Comparison of ENCODE assay signal across 8 cellular contexts in genomic region chr1:28235746-28236655, GRCh38. TPM values are rescaled to one million over a fixed set of nuclear protein-coding genes. Genes with fewer than 3 reads are reported as not detected.
DNase-seq lines count a peak whose midpoint lies in the region; ATAC-seq and TF ChIP-seq lines count a peak whose summit lies in the region.

Gene ATP5IF1, plus strand, starts transcription at chr1:28236124. Its CDS starts 60 bp downstream, at chr1:28236184.

- no peaks in the 10 kb centered on the region for H3K27me3 ChIP-seq in thymus (ENCODE audit: control insufficient read depth, insufficient read depth)

- ATAC-seq in HG02642 (IDR thresholded peaks at IDR 0.05; ENCODE audit: poor library complexity, unreplicated experiment), result peak; percentile 91

- TF ChIP-seq POLR2A in GM10847 (IDR thresholded peaks at IDR 0.05; ENCODE audit: extremely low read depth, insufficient read length), result peak; percentile 97

- peak within 1 kb of the TSS; percentile 90 for H3K27ac ChIP-seq in thymus (ENCODE audit: low read depth)

- no peak for TF ChIP-seq CTCF in glutamatergic neuron (IDR thresholded peaks at IDR 0.05; ENCODE audit: partially characterized antibody, unreplicated experiment)
- no peak for TF ChIP-seq CTCF in osteocyte (IDR thresholded peaks at IDR 0.05)

- H3K27ac Mint-ChIP-seq in activated naive CD8-positive, alpha-beta T cell treated with anti-CD3 and anti-CD28 coated beads for 36 hours, result no peak within 1 kb of the TSS
- H3K27ac Mint-ChIP-seq in glutamatergic neuron (ENCODE audit: unreplicated experiment), result no peak within 1 kb of the TSS
- H3K27ac Mint-ChIP-seq in osteocyte (ENCODE audit: unreplicated experiment), result no peak within 1 kb of the TSS

- no peaks in the 10 kb centered on the region for H3K36me3 ChIP-seq in thymus (ENCODE audit: control insufficient read depth, insufficient read depth)

- H3K9me3 Mint-ChIP-seq in activated naive CD8-positive, alpha-beta T cell treated with anti-CD3 and anti-CD28 coated beads for 36 hours, result no peaks in the 10 kb centered on the region
- peaks cover 2% of the 10 kb centered on the region for H3K9me3 Mint-ChIP-seq in glutamatergic neuron (ENCODE audit: unreplicated experiment)
- H3K9me3 Mint-ChIP-seq in osteocyte (ENCODE audit: unreplicated experiment), result no peaks in the 10 kb centered on the region

- H3K4me3 ChIP-seq in thymus (ENCODE audit: low read length), result peak within 1 kb of the TSS; percentile 82

- WGBS in thymus, result 1% methylated on average over 61 of the region's 61 CpGs

- H3K4me1 Mint-ChIP-seq in activated naive CD8-positive, alpha-beta T cell treated with anti-CD3 and anti-CD28 coated beads for 36 hours, result peaks cover 10% of the 10 kb centered on the region
- peaks cover 9% of the 10 kb centered on the region for H3K4me1 Mint-ChIP-seq in glutamatergic neuron (ENCODE audit: low read depth, unreplicated experiment)
- H3K4me1 Mint-ChIP-seq in osteocyte (ENCODE audit: unreplicated experiment), result peaks cover 16% of the 10 kb centered on the region

- peaks cover 4% of the 10 kb centered on the region for H3K4me1 ChIP-seq in thymus (ENCODE audit: control insufficient read depth, insufficient read depth, low read length)

- no peak within 1 kb of the TSS for H3K4me3 Mint-ChIP-seq in activated naive CD8-positive, alpha-beta T cell treated with anti-CD3 and anti-CD28 coated beads for 36 hours
- H3K4me3 Mint-ChIP-seq in glutamatergic neuron (ENCODE audit: unreplicated experiment) (no peak within 1 kb of the TSS), osteocyte (ENCODE audit: unreplicated experiment) (no peak within 1 kb of the TSS)

- H3K27me3 Mint-ChIP-seq in activated naive CD8-positive, alpha-beta T cell treated with anti-CD3 and anti-CD28 coated beads for 36 hours, result no peaks in the 10 kb centered on the region
- H3K27me3 Mint-ChIP-seq in glutamatergic neuron (ENCODE audit: unreplicated experiment) (no peaks in the 10 kb centered on the region), osteocyte (ENCODE audit: unreplicated experiment) (no peaks in the 10 kb centered on the region)

- H3K9me3 ChIP-seq in thymus (ENCODE audit: control insufficient read depth), result peaks cover 2% of the 10 kb centered on the region

- DNase-seq in NCI-H1105 (lab: John Stamatoyannopoulos, UW) (peak; percentile 97), SKM-1 (lab: John Stamatoyannopoulos, UW; ENCODE audit: unreplicated experiment) (peak; percentile 98), glutamatergic neuron (peak; percentile 94), osteocyte (ENCODE audit: extremely low spot score, unreplicated experiment) (peak; percentile 98)
- peak; percentile 94 for DNase-seq in activated naive CD8-positive, alpha-beta T cell treated with anti-CD3 and anti-CD28 coated beads for 36 hours

- peaks cover 10% of the 10 kb centered on the region for H3K36me3 Mint-ChIP-seq in activated naive CD8-positive, alpha-beta T cell treated with anti-CD3 and anti-CD28 coated beads for 36 hours
- no peaks in the 10 kb centered on the region for H3K36me3 Mint-ChIP-seq in glutamatergic neuron (ENCODE audit: unreplicated experiment)
- H3K36me3 Mint-ChIP-seq in osteocyte (ENCODE audit: unreplicated experiment), result peaks cover 3% of the 10 kb centered on the region

RNA-seq across cellular contexts. Expression of gene ATP5IF1, which starts in this region (rescaled TPM):
- total RNA-seq in activated naive CD8-positive, alpha-beta T cell treated with anti-CD3 and anti-CD28 coated beads for 36 hours, result 100 to 1,000 TPM; 180 to 197 TPM
- 110 TPM for total RNA-seq in glutamatergic neuron (ENCODE audit: unreplicated experiment)
- total RNA-seq in osteocyte, result 112 and 113 TPM in 2 replicates
- 431 TPM for polyA plus RNA-seq in thymus

Comparison
In these comparisons a context has a peak if more than half of its experiments do, and no peak if none do; other contexts are left out.
1. Peak in every context shown above with its lines: DNase-seq, ATAC-seq, H3K4me3 ChIP-seq and H3K27ac ChIP-seq.